In genomic region chr1:95116666-95117206, GRCh38 we compare ENCODE assay signal across 8 cellular contexts. TPM values are rescaled to one million over a fixed set of nuclear protein-coding genes. Genes with fewer than 3 reads are reported as not detected.
A peak's percentile ranks its signal among the peaks of the same experiment; 100 is the strongest.
DNase-seq lines count a peak whose midpoint lies in the region; ATAC-seq, FAIRE-seq and TF ChIP-seq lines count a peak whose summit lies in the region.

No MANE protein-coding gene starts in this region.

- H3K36me3 Mint-ChIP-seq in astrocyte (ENCODE audit: low read depth, unreplicated experiment): no peaks in the 10 kb centered on the region

- H3K9me3 Mint-ChIP-seq in astrocyte (ENCODE audit: unreplicated experiment): no peaks in the 10 kb centered on the region

- TF ChIP-seq CTCF in GM12872 (IDR thresholded peaks at IDR 0.05; ENCODE audit: insufficient read depth, low read depth, low read length): peak; percentile 76
- TF ChIP-seq CTCF in astrocyte (IDR thresholded peaks at IDR 0.05; ENCODE audit: insufficient read depth, low read depth, low read length): peak; percentile 38
- TF ChIP-seq CTCF in retinal pigment epithelial cell (conservative IDR thresholded peaks at IDR 0.05; ENCODE audit: low read depth, low read length): peak; percentile 80

- H3K9ac ChIP-seq in astrocyte (ENCODE audit: low read length): peak overlapping the region; percentile 38

- H3K4me1 Mint-ChIP-seq in astrocyte (ENCODE audit: low read depth, unreplicated experiment): no peaks in the 10 kb centered on the region

- no peak for FAIRE-seq in astrocyte (lab: Jason Lieb, UNC)

- H3K27me3 ChIP-seq in astrocyte (ENCODE audit: insufficient read depth, low read length): peaks cover 31% of the 10 kb centered on the region

- peaks cover 13% of the 10 kb centered on the region for H3K27me3 Mint-ChIP-seq in astrocyte (ENCODE audit: low read depth, unreplicated experiment)

- peak; percentile 85 to 90 (median 89) for DNase-seq in NCI-H1417 (lab: John Stamatoyannopoulos, UW)
- DNase-seq in SW480 (ENCODE audit: low spot score): peak; percentile 89
- peak; percentile 32 for DNase-seq in astrocyte (ENCODE audit: low read depth)
- peak in 37 of 51 donors; percentile 5 to 81 (median 40) for DNase-seq in hypothalamus (lab: John Stamatoyannopoulos, UW)
- DNase-seq in retinal pigment epithelial cell (ENCODE audit: low read depth): no peak
- no peak for DNase-seq in GF-D8 (lab: John Stamatoyannopoulos, UW)

- H3K79me2 ChIP-seq in astrocyte (ENCODE audit: insufficient read depth, low read length): no peaks in the 10 kb centered on the region

- H3K36me3 ChIP-seq in astrocyte (ENCODE audit: insufficient read depth, low read length): no peaks in the 10 kb centered on the region

- peak; percentile 74 for ATAC-seq in HG02678 (IDR thresholded peaks at IDR 0.05; ENCODE audit: unreplicated experiment)

- H3K4me3 ChIP-seq in astrocyte (ENCODE audit: insufficient read depth, low read depth, low read length) (peak overlapping the region; percentile 69), retinal pigment epithelial cell (ENCODE audit: low read length) (peak overlapping the region; percentile 85)

- H3K4me3 Mint-ChIP-seq in astrocyte (ENCODE audit: unreplicated experiment): peak overlapping the region; percentile 90

- no peaks in the 10 kb centered on the region for H3K9me3 ChIP-seq in astrocyte (ENCODE audit: insufficient read depth, low read depth, low read length)

- peaks cover 12% of the 10 kb centered on the region for H3K4me1 ChIP-seq in astrocyte (ENCODE audit: insufficient read depth, low read length)

- peak overlapping the region; percentile 77 for H2AFZ ChIP-seq in astrocyte (ENCODE audit: low read depth, low read length)

- H3K4me2 ChIP-seq in astrocyte (ENCODE audit: low read length): peak overlapping the region; percentile 94

- H3K27ac Mint-ChIP-seq in astrocyte (ENCODE audit: unreplicated experiment): peak overlapping the region; percentile 2

- H3K27ac ChIP-seq in astrocyte (ENCODE audit: low read depth, low read length): no peak overlapping the region

- no peaks in the 10 kb centered on the region for H4K20me1 ChIP-seq in astrocyte (ENCODE audit: insufficient read depth, low read length)

RNA-seq across cellular contexts. Expression of gene TLCD4, which starts 0.4 kb away (rescaled TPM):
- total RNA-seq in astrocyte: 0.99 and 1.8 TPM in 2 replicates

RNA-seq across cellular contexts. Expression of gene ALG14, which starts 44.0 kb away (rescaled TPM):
- 6.9 and 8.1 TPM in 2 replicates for total RNA-seq in astrocyte

Comparison
In these comparisons a context has a peak if more than half of its experiments do, and no peak if none do; other contexts are left out.
1. DNase-seq: peak in NCI-H1417 (3 of 3), SW480 (single experiment), astrocyte (single experiment) and hypothalamus (37 of 51); none in retinal pigment epithelial cell (single experiment) and GF-D8 (single experiment).
2. Peak in every context shown above with its lines, with median percentiles within 50 percentile points of each other: CTCF ChIP-seq.